In the genomic region with DNA sequence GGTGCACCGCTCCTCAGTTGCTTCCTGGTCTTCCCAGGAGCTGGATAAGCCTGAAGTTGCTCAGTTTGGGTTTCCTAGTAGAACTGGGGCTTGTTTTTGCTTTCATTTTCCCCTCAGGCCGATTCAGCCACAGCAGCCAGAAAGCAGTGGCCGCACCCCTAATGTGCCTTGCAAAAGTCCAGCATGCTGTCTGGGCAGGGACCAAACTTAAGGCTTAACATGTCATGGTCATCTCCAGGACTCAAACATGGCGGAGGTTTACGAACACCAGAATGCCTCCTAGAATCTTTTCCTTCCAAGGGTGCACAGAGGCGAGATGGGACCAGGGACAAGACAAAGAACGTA, we compare ENCODE assay signal across 8 cellular contexts. TPM values are rescaled to one million over a fixed set of nuclear protein-coding genes. Genes with fewer than 3 reads are reported as not detected.
DNase-seq lines count a peak whose midpoint lies in the region; ATAC-seq lines count a peak whose summit lies in the region.

No MANE protein-coding gene starts in this region.

- H3K27me3 ChIP-seq in HUES64 (ENCODE audit: insufficient read depth, low read length), result no peaks in the 10 kb centered on the region

- no peaks in the 10 kb centered on the region for H3K9me3 Mint-ChIP-seq in activated naive CD8-positive, alpha-beta T cell treated with anti-CD3 and anti-CD28 coated beads for 36 hours

- peak overlapping the region; percentile 95 for H3K9ac ChIP-seq in HUES64 (ENCODE audit: low read depth, low read length)

- peaks cover 66% of the 10 kb centered on the region for H3K4me1 Mint-ChIP-seq in activated naive CD8-positive, alpha-beta T cell treated with anti-CD3 and anti-CD28 coated beads for 36 hours

- H3K27ac ChIP-seq in HUES64 (ENCODE audit: low read depth, low read length), result peak overlapping the region; percentile 99
- H3K27ac ChIP-seq in substantia nigra (ENCODE audit: low read depth, low read length, poor library complexity, severe bottlenecking), result peak overlapping the region; percentile 98

- H3K4me3 Mint-ChIP-seq in activated naive CD8-positive, alpha-beta T cell treated with anti-CD3 and anti-CD28 coated beads for 36 hours, result peak overlapping the region; percentile 94

- peak overlapping the region; percentile 82 for H3K4me3 ChIP-seq in HUES64 (ENCODE audit: low read length)

- DNase-seq in COLO668 (lab: John Stamatoyannopoulos, UW; ENCODE audit: unreplicated experiment) (peak; percentile 37), iris pigment epithelial cell (ENCODE audit: low read depth) (peak; percentile 52), substantia nigra (lab: John Stamatoyannopoulos, UW) (peak in 6 of 49 donors; percentile 53 to 70 (median 58)), DMS79 treated with DMSO at 0.1 percent for 48 hours (lab: John Stamatoyannopoulos, UW) (no peak), NCI-H1694 (lab: John Stamatoyannopoulos, UW) (no peak)
- peak; percentile 16 for DNase-seq in activated naive CD8-positive, alpha-beta T cell treated with anti-CD3 and anti-CD28 coated beads for 36 hours

- H3K27me3 Mint-ChIP-seq in activated naive CD8-positive, alpha-beta T cell treated with anti-CD3 and anti-CD28 coated beads for 36 hours, result no peaks in the 10 kb centered on the region

- H3K27ac Mint-ChIP-seq in activated naive CD8-positive, alpha-beta T cell treated with anti-CD3 and anti-CD28 coated beads for 36 hours, result peak overlapping the region; percentile 98

- ATAC-seq in HG03159 (IDR thresholded peaks at IDR 0.05; ENCODE audit: unreplicated experiment), result no peak

- H3K9me3 ChIP-seq in HUES64 (ENCODE audit: insufficient read depth, low read depth, low read length), result no peaks in the 10 kb centered on the region

- peaks cover 50% of the 10 kb centered on the region for H3K36me3 ChIP-seq in HUES64 (ENCODE audit: insufficient read depth, low read length)

- 76% methylated on average over 7 of the region's 7 CpGs for WGBS in HUES64

- peaks cover 21% of the 10 kb centered on the region for H3K4me1 ChIP-seq in HUES64 (ENCODE audit: insufficient read depth, low read length)

- H3K36me3 Mint-ChIP-seq in activated naive CD8-positive, alpha-beta T cell treated with anti-CD3 and anti-CD28 coated beads for 36 hours, result peaks cover 45% of the 10 kb centered on the region

RNA-seq across cellular contexts. Expression of a gene that starts 2.5 kb away (rescaled TPM):
- polyA plus RNA-seq in HUES64 (2013, experiment 1 of 2), result 6.3 TPM
- polyA plus RNA-seq in HUES64 (2013, experiment 2 of 2), result 5.3 TPM
- total RNA-seq in activated naive CD8-positive, alpha-beta T cell treated with anti-CD3 and anti-CD28 coated beads for 36 hours, result not detected

RNA-seq across cellular contexts. Expression of a gene that starts 2.7 kb away (rescaled TPM):
- polyA plus RNA-seq in HUES64 (2013, experiment 1 of 2), result 99.1 TPM
- polyA plus RNA-seq in HUES64 (2013, experiment 2 of 2), result 84.3 TPM
- 10 to 100 TPM; 22.7 to 23.7 TPM for total RNA-seq in activated naive CD8-positive, alpha-beta T cell treated with anti-CD3 and anti-CD28 coated beads for 36 hours

RNA-seq across cellular contexts. Expression of a gene that starts 17.3 kb away (rescaled TPM):
- polyA plus RNA-seq in HUES64 (2013, experiment 1 of 2), result 30.0 TPM
- 35.5 TPM for polyA plus RNA-seq in HUES64 (2013, experiment 2 of 2)
- 10 to 100 TPM; 54.4 to 56.3 TPM for total RNA-seq in activated naive CD8-positive, alpha-beta T cell treated with anti-CD3 and anti-CD28 coated beads for 36 hours

RNA-seq across cellular contexts. Expression of a gene that starts 18.3 kb away (rescaled TPM):
- 29.0 TPM for polyA plus RNA-seq in HUES64 (2013, experiment 1 of 2)
- polyA plus RNA-seq in HUES64 (2013, experiment 2 of 2), result 32.7 TPM
- 10 to 100 TPM; 29.3 to 33.4 TPM for total RNA-seq in activated naive CD8-positive, alpha-beta T cell treated with anti-CD3 and anti-CD28 coated beads for 36 hours

RNA-seq across cellular contexts. Expression of a gene that starts 20.6 kb away (rescaled TPM):
- polyA plus RNA-seq in HUES64 (2013, experiment 1 of 2), result not detected
- not detected for polyA plus RNA-seq in HUES64 (2013, experiment 2 of 2)
- under 1 TPM; 0.16 to 0.21 TPM for total RNA-seq in activated naive CD8-positive, alpha-beta T cell treated with anti-CD3 and anti-CD28 coated beads for 36 hours

Comparison
In these comparisons a context has a peak if more than half of its experiments do, and no peak if none do; other contexts are left out.
1. DNase-seq: peak in COLO668 (single experiment), activated naive CD8-positive, alpha-beta T cell treated with anti-CD3 and anti-CD28 coated beads for 36 hours (single experiment) and iris pigment epithelial cell (single experiment); none in DMS79 treated with DMSO at 0.1 percent for 48 hours (single experiment) and NCI-H1694 (single experiment).